ENCODE assay signal across 1 cellular context in genomic region chr17:45149669-45150603, GRCh38.
TF ChIP-seq lines count a peak whose summit lies in the region.

No MANE protein-coding gene starts in this region.

TF ChIP-seq in HepG2, 621 proteins besides CTCF, POLR2A, EP300 and RAD21 (continued from another document and continues in another):
- TF ChIP-seq ZNF318 (CRISPR knock-in tag; IDR thresholded peaks at IDR 0.05): no peak; the same call in 1 of the 2 replicates
- no peak for TF ChIP-seq ZMAT3 (CRISPR knock-in tag; conservative IDR thresholded peaks at IDR 0.05)
- TF ChIP-seq IRF9 (CRISPR knock-in tag; IDR thresholded peaks at IDR 0.05; ENCODE audit: borderline replicate concordance): peak; percentile 77; the same call in 1 of the 2 replicates
- no peak for TF ChIP-seq RERE (CRISPR knock-in tag; IDR thresholded peaks at IDR 0.05; ENCODE audit: low read depth)
- TF ChIP-seq ZNF580 (CRISPR knock-in tag; IDR thresholded peaks at IDR 0.05; ENCODE audit: borderline replicate concordance, low read depth): no peak
- no peak; the same call in 1 of the 2 replicates for TF ChIP-seq SNAPC5 (CRISPR knock-in tag; IDR thresholded peaks at IDR 0.05; ENCODE audit: borderline replicate concordance)
- no peak for TF ChIP-seq FOXK1 (CRISPR knock-in tag; IDR thresholded peaks at IDR 0.05; ENCODE audit: borderline replicate concordance, low read depth)
- no peak for TF ChIP-seq ARID5B (CRISPR knock-in tag; IDR thresholded peaks at IDR 0.05)
- no peak for TF ChIP-seq ZNF10 (CRISPR knock-in tag; IDR thresholded peaks at IDR 0.05; ENCODE audit: borderline replicate concordance, low read depth)
- TF ChIP-seq ZNF44 (CRISPR knock-in tag; IDR thresholded peaks at IDR 0.05): 0 out of 2 replicates have a peak, but pooled peaks have one; percentile 55
- TF ChIP-seq HNRNPK (IDR thresholded peaks at IDR 0.05; ENCODE audit: low read depth, low read length, poor library complexity, severe bottlenecking): no peak
- TF ChIP-seq CHD2 (IDR thresholded peaks at IDR 0.05; ENCODE audit: low read depth, low read length): no peak
- no peak for TF ChIP-seq ZSCAN29 (CRISPR knock-in tag; conservative IDR thresholded peaks at IDR 0.05)
- no peak for TF ChIP-seq HNRNPUL1 (IDR thresholded peaks at IDR 0.05; ENCODE audit: low read depth, low read length)
- no peak; the same call in 1 of the 2 replicates for TF ChIP-seq GFI1 (CRISPR knock-in tag; IDR thresholded peaks at IDR 0.05; ENCODE audit: borderline replicate concordance)
- no peak for TF ChIP-seq NR1H2 (CRISPR knock-in tag; IDR thresholded peaks at IDR 0.05; ENCODE audit: borderline replicate concordance, low read depth)
- TF ChIP-seq HBP1 (CRISPR knock-in tag; IDR thresholded peaks at IDR 0.05; ENCODE audit: low read depth): no peak; the same call in 1 of the 2 replicates
- TF ChIP-seq SETDB1 (CRISPR knock-in tag; IDR thresholded peaks at IDR 0.05; ENCODE audit: borderline replicate concordance): no peak
- TF ChIP-seq CERS6 (CRISPR knock-in tag; IDR thresholded peaks at IDR 0.05): no peak
- TF ChIP-seq ZNF263 (CRISPR knock-in tag; IDR thresholded peaks at IDR 0.05): 0 out of 2 replicates have a peak, but pooled peaks have one; percentile 40
- TF ChIP-seq ATF1 (CRISPR knock-in tag; IDR thresholded peaks at IDR 0.05): no peak
- TF ChIP-seq CBFB (CRISPR knock-in tag; IDR thresholded peaks at IDR 0.05): no peak
- TF ChIP-seq ZNF563 (CRISPR knock-in tag; IDR thresholded peaks at IDR 0.05): peak; percentile 17; the same call in 1 of the 2 replicates
- no peak for TF ChIP-seq FOXJ3 (CRISPR knock-in tag; IDR thresholded peaks at IDR 0.05; ENCODE audit: borderline replicate concordance)
- TF ChIP-seq PHF20 (CRISPR knock-in tag; IDR thresholded peaks at IDR 0.05): no peak
- no peak for TF ChIP-seq ZNF451 (CRISPR knock-in tag; IDR thresholded peaks at IDR 0.05)
- peak; percentile 38; the same call in 1 of the 2 replicates for TF ChIP-seq ZNF280B (CRISPR knock-in tag; IDR thresholded peaks at IDR 0.05; ENCODE audit: borderline replicate concordance)
- TF ChIP-seq CEBPG (CRISPR knock-in tag; IDR thresholded peaks at IDR 0.05): no peak
- no peak for TF ChIP-seq MZF1 (CRISPR knock-in tag; IDR thresholded peaks at IDR 0.05; ENCODE audit: borderline replicate concordance)
- no peak for TF ChIP-seq DNMT1 (CRISPR knock-in tag; IDR thresholded peaks at IDR 0.05)
